ENCODE assay signal across 22 cellular contexts in genomic region chr4:9964884-9965283, GRCh38. TPM values are rescaled to one million over a fixed set of nuclear protein-coding genes. Genes with fewer than 3 reads are reported as not detected.
DNase-seq lines count a peak whose midpoint lies in the region; ATAC-seq, FAIRE-seq and TF ChIP-seq lines count a peak whose summit lies in the region.
"Had no signal": no experiment of that assay in that cellular context is flagged by ENCODE, and none has a peak within 500 bp of the region (broad histone marks: within the 10 kb centered on the region; RNA-seq: fewer than 3 reads in every experiment).

No MANE protein-coding gene starts in this region.

- TF ChIP-seq EP300 in GM12878 (IDR thresholded peaks at IDR 0.05; ENCODE audit: borderline replicate concordance in 1 of 2, control insufficient read depth in 1 of 2, low read depth in 2 of 2, low read length in 2 of 2) (no peak), esophagus muscularis mucosa (IDR thresholded peaks at IDR 0.05) (no peak), upper lobe of left lung (IDR thresholded peaks at IDR 0.05) (no peak)

- POLR2A ChIA-PET in MCF 10A (lab: Yijun Ruan, JAX) (no interaction called here), GM12878 (lab: Charles Lee) (interaction anchor here (0.6 to 1.6 kb wide), 4 partner anchors 25 to 42 kb away, joined by 3 to 4 read pairs (median 3); no protein-coding TSS in a partner anchor)

- H3K4me2 ChIP-seq in mammary epithelial cell (ENCODE audit: insufficient read depth, low read depth, low read length) (no peak overlapping the region), GM12878 (ENCODE audit: control insufficient read depth, insufficient read depth) (no peak overlapping the region)
- H3K4me2 ChIP-seq: A549 had no signal

- H3K27ac Mint-ChIP-seq in MCF 10A (ENCODE audit: low read depth, unreplicated experiment): no peak overlapping the region
- H3K27ac Mint-ChIP-seq: CD4-positive, alpha-beta T cell; T-helper 17 cell had no signal

- no peak for FAIRE-seq in GM12878 (lab: Jason Lieb, UNC)
- FAIRE-seq: A549 had no signal

- intact Hi-C loops in MCF 10A (cut with micrococcal nuclease) (no loop called here), mammary epithelial cell (cut with micrococcal nuclease) (no loop called here), GM12878 (cut with micrococcal nuclease; ENCODE audit: unreplicated experiment) (no loop called here), esophagus muscularis mucosa (cut with DNase I) (no loop called here)

- CTCF ChIA-PET in MCF 10A (lab: Yijun Ruan, JAX) (interaction anchor here (0.8 to 1.0 kb wide), 2 partner anchors 15 to 26 kb away, joined by 3 read pairs; no protein-coding TSS in a partner anchor), mammary epithelial cell (lab: Charles Lee; ENCODE audit: low non-redundant PET) (no interaction called here), GM12878 (lab: Yijun Ruan, JAX) (interaction anchor here (1.0 to 1.4 kb wide), 4 partner anchors 11 to 50 kb away, joined by 3 to 4 read pairs (median 3); no protein-coding TSS in a partner anchor)

- H3K36me3 Mint-ChIP-seq in MCF 10A (ENCODE audit: insufficient read depth, unreplicated experiment): peaks cover 7% of the 10 kb centered on the region

- ATAC-seq in GM12878 (peak; percentile 61), upper lobe of left lung (ENCODE audit: low FRiP score in 2 of 2) (no peak), HG02571 (IDR thresholded peaks at IDR 0.05; ENCODE audit: unreplicated experiment) (no peak), left lobe of liver (no peak)
- ATAC-seq: A549, T-helper 17 cell had no signal

- DNase-seq in MCF 10A (ENCODE audit: unreplicated experiment) (peak; percentile 77), mammary epithelial cell (no peak), GM12878 (ENCODE audit: low read depth, low spot score) (no peak), esophagus muscularis mucosa (ENCODE audit: extremely low spot score) (peak; percentile 60), upper lobe of left lung (peak; percentile 26 to 38), left lobe of liver (ENCODE audit: low spot score) (no peak), KBM-7 (no peak)
- DNase-seq: CD4-positive, alpha-beta T cell; DMS153; GF-D8; IMR-90; NCI-H1436; NCI-H1930; NCI-H2171 treated with DMSO at 0.1 percent for 48 hours; NCI-H774; T-helper 17 cell had no signal

- peaks cover 54% of the 10 kb centered on the region for H3K79me2 ChIP-seq in mammary epithelial cell (ENCODE audit: insufficient read depth, low read length)
- no peaks in the 10 kb centered on the region for H3K79me2 ChIP-seq in GM12878 (ENCODE audit: control insufficient read depth, insufficient read depth, low read length)

- H4K20me1 ChIP-seq in mammary epithelial cell (ENCODE audit: insufficient read depth, low read length): no peaks in the 10 kb centered on the region
- H4K20me1 ChIP-seq in GM12878 (ENCODE audit: control insufficient read depth, insufficient read depth): no peaks in the 10 kb centered on the region

- TF ChIP-seq CTCF in MCF 10A (IDR thresholded peaks at IDR 0.05; ENCODE audit: unreplicated experiment) (no peak), mammary epithelial cell (conservative IDR thresholded peaks at IDR 0.05 in 1 of 2, IDR thresholded peaks at IDR 0.05 in 1 of 2; ENCODE audit: extremely low read depth in 1 of 2, insufficient read depth in 1 of 2, low read depth in 1 of 2, low read length in 2 of 2) (no peak), GM12878 (IDR thresholded peaks at IDR 0.05 in 2 of 3, conservative IDR thresholded peaks at IDR 0.05 in 1 of 3; ENCODE audit: control insufficient read depth in 2 of 3, extremely low read depth in 1 of 3, insufficient read depth in 1 of 3, low read depth in 3 of 3, low read length in 3 of 3) (no peak), esophagus muscularis mucosa (IDR thresholded peaks at IDR 0.05) (no peak), upper lobe of left lung (IDR thresholded peaks at IDR 0.05) (no peak)

- peaks cover 14% of the 10 kb centered on the region for H3K9me3 Mint-ChIP-seq in MCF 10A (ENCODE audit: unreplicated experiment)
- H3K9me3 Mint-ChIP-seq: CD4-positive, alpha-beta T cell had no signal

- peaks cover 3% of the 10 kb centered on the region for H3K9me3 ChIP-seq in mammary epithelial cell (replicated peaks; ENCODE audit: insufficient read depth, low read length)
- H3K9me3 ChIP-seq in GM12878 (replicated peaks; ENCODE audit: control insufficient read depth, insufficient read depth, low read length): peaks cover 1% of the 10 kb centered on the region; the same call in 2 of the 3 replicates
- H3K9me3 ChIP-seq in esophagus muscularis mucosa: no peaks in the 10 kb centered on the region
- no peaks in the 10 kb centered on the region for H3K9me3 ChIP-seq in upper lobe of left lung
- H3K9me3 ChIP-seq: A549, SJSA1 had no signal

- TF ChIP-seq RAD21 in GM12878 (IDR thresholded peaks at IDR 0.05; ENCODE audit: insufficient read depth, low read depth, low read length): no peak

- H3K4me3 ChIP-seq in mammary epithelial cell (replicated peaks in 1 of 3; ENCODE audit: insufficient read depth in 1 of 3, low read depth in 2 of 3, low read length in 3 of 3): no peak overlapping the region
- no peak overlapping the region for H3K4me3 ChIP-seq in GM12878
- no peak overlapping the region for H3K4me3 ChIP-seq in esophagus muscularis mucosa
- no peak overlapping the region for H3K4me3 ChIP-seq in upper lobe of left lung
- H3K4me3 ChIP-seq: A549, SJSA1 had no signal

- WGBS in mammary epithelial cell (ENCODE audit: low coverage, missing lambda C conversion rate): 90% methylated on average over 7 of the region's 7 CpGs
- WGBS in GM12878 (ENCODE audit: insufficient coverage, insufficient replicate concordance, low lambda C conversion rate, missing lambda C conversion rate): 91% methylated on average over 7 of the region's 7 CpGs
- WGBS in esophagus muscularis mucosa: 72% methylated on average over 7 of the region's 7 CpGs
- WGBS in upper lobe of left lung, 2 donors: 56 to 58% methylated on average over 7 of the region's 7 CpGs

- H3K4me1 ChIP-seq in mammary epithelial cell (ENCODE audit: insufficient read depth, low read length): no peaks in the 10 kb centered on the region
- H3K4me1 ChIP-seq in GM12878 (ENCODE audit: control insufficient read depth, insufficient read depth, low read length): peaks cover 4% of the 10 kb centered on the region
- H3K4me1 ChIP-seq in esophagus muscularis mucosa: no peaks in the 10 kb centered on the region
- peaks cover 0 to 3% (median 0%) of the 10 kb centered on the region in 4 donors for H3K4me1 ChIP-seq in upper lobe of left lung
- H3K4me1 ChIP-seq: A549, SJSA1 had no signal

- H3K9ac ChIP-seq in mammary epithelial cell (ENCODE audit: insufficient read depth, low read length): no peak overlapping the region
- no peak overlapping the region for H3K9ac ChIP-seq in GM12878 (ENCODE audit: control insufficient read depth, insufficient read depth, low read length)

- H3K4me3 Mint-ChIP-seq in MCF 10A (ENCODE audit: unreplicated experiment): no peak overlapping the region
- H3K4me3 Mint-ChIP-seq: CD4-positive, alpha-beta T cell; T-helper 17 cell had no signal

- H3K4me1 Mint-ChIP-seq in MCF 10A (ENCODE audit: insufficient read depth, unreplicated experiment): no peaks in the 10 kb centered on the region
- H3K4me1 Mint-ChIP-seq: T-helper 17 cell had no signal

- TF ChIP-seq POLR2A in GM12878 (IDR thresholded peaks at IDR 0.05; ENCODE audit: low read depth, low read length) (no peak), esophagus muscularis mucosa (IDR thresholded peaks at IDR 0.05; ENCODE audit: low read depth) (no peak), upper lobe of left lung (IDR thresholded peaks at IDR 0.05) (no peak)

- H3K36me3 ChIP-seq in mammary epithelial cell (ENCODE audit: insufficient read depth, low read length) (peaks cover 13% of the 10 kb centered on the region), GM12878 (ENCODE audit: control insufficient read depth in 2 of 2, insufficient read depth in 2 of 2, low read length in 1 of 2) (no peaks in the 10 kb centered on the region), esophagus muscularis mucosa (no peaks in the 10 kb centered on the region), upper lobe of left lung (no peaks in the 10 kb centered on the region)
- H3K36me3 ChIP-seq: SJSA1 had no signal

- RAD21 ChIA-PET in GM12878 (lab: Charles Lee; ENCODE audit: unreplicated experiment): interaction anchor here (0.8 to 5.5 kb wide), 7 partner anchors 12 to 52 kb away, joined by 4 to 50 read pairs (median 5); no protein-coding TSS in a partner anchor

- H3K27me3 ChIP-seq in mammary epithelial cell (ENCODE audit: insufficient read depth, low read length): no peaks in the 10 kb centered on the region
- H3K27me3 ChIP-seq in GM12878 (replicated peaks in 1 of 2; ENCODE audit: control insufficient read depth in 2 of 2, insufficient read depth in 2 of 2, low read length in 1 of 2): no peaks in the 10 kb centered on the region
- H3K27me3 ChIP-seq in esophagus muscularis mucosa: no peaks in the 10 kb centered on the region
- no peaks in the 10 kb centered on the region for H3K27me3 ChIP-seq in upper lobe of left lung
- H3K27me3 ChIP-seq: SJSA1 had no signal

- H2AFZ ChIP-seq in mammary epithelial cell (ENCODE audit: low read depth, low read length) (no peak overlapping the region), GM12878 (ENCODE audit: control insufficient read depth, low read depth, low read length) (no peak overlapping the region)

- SMC1A ChIA-PET in GM12878 (lab: Charles Lee; ENCODE audit: uncharacterized antibody, unreplicated experiment): interaction anchor here (1.1 to 6.1 kb wide), 5 partner anchors 12 to 50 kb away, joined by 3 to 42 read pairs (median 17); no protein-coding TSS in a partner anchor

- H3K27ac ChIP-seq in mammary epithelial cell (ENCODE audit: insufficient read depth, low read depth, low read length): no peak overlapping the region
- no peak overlapping the region for H3K27ac ChIP-seq in GM12878 (ENCODE audit: control insufficient read depth, insufficient read depth)
- no peak overlapping the region for H3K27ac ChIP-seq in esophagus muscularis mucosa (replicated peaks in 1 of 4)
- H3K27ac ChIP-seq in upper lobe of left lung: no peak overlapping the region
- H3K27ac ChIP-seq: A549, HL-60, SJSA1 had no signal

- BruUV-seq in MCF 10A (replicated peaks; lab: Mats Ljungman, UMichigan): no TSS peak
- BruUV-seq in mammary epithelial cell (replicated peaks; lab: Mats Ljungman, UMichigan): no TSS peak
- BruUV-seq in GM12878 (replicated peaks; lab: Mats Ljungman, UMichigan): no TSS peak

- dilution Hi-C loops in mammary epithelial cell (cut with HindIII; ENCODE audit: low sequenced_read_pairs): no loop called here

- in situ Hi-C loops in mammary epithelial cell (cut with MboI; ENCODE audit: low sequenced_read_pairs in 2 of 2): no loop called here
- in situ Hi-C loops in GM12878 (cut with MboI): no loop called here
- in situ Hi-C loops in KBM-7 (cut with MboI; ENCODE audit: low pct_unique_long_range_greater_than_20kb, low sequenced_read_pairs): no loop called here

- H3K27me3 Mint-ChIP-seq in MCF 10A (ENCODE audit: insufficient read depth, unreplicated experiment): no peaks in the 10 kb centered on the region
- H3K27me3 Mint-ChIP-seq: CD4-positive, alpha-beta T cell had no signal

RNA-seq across cellular contexts. Expression of gene SLC2A9, which starts 56.4 kb away (rescaled TPM):
- 22.5 and 33.3 TPM in 2 replicates for total RNA-seq in MCF 10A (2022)
- total RNA-seq in mammary epithelial cell: 100 to 1,000 TPM in 1 of 2 donors, 10 to 100 TPM in 1; 93.2 to 163 TPM
- 65.5 TPM for polyA plus RNA-seq in mammary epithelial cell
- polyA minus RNA-seq in mammary epithelial cell: 83.8 TPM
- total RNA-seq in GM12878 (2013; cell fraction: nucleolus; rRNA removed): 1.5 and 1.8 TPM in 2 replicates
- 0.28 and 0.54 TPM in 2 replicates for total RNA-seq in GM12878 (2014; rRNA removed)
- 0.37 and 0.85 TPM in 2 replicates for total RNA-seq in GM12878 (2014; rRNA removed; fragmentation: Illumina TruSeq; extraction: Trizol)
- total RNA-seq in GM12878 (2021): 0.43 and 1.2 TPM in 2 replicates
- polyA plus RNA-seq in GM12878 (2011; ENCODE audit: low read depth): not detected
- polyA plus RNA-seq in GM12878 (2011; rRNA removed): 1.4 and 1.5 TPM in 2 replicates
- polyA plus RNA-seq in GM12878 (2011; cell fraction: cytosol; rRNA removed): 1.5 and 1.8 TPM in 2 replicates
- 3.8 and 4.2 TPM in 2 replicates for polyA plus RNA-seq in GM12878 (2011; cell fraction: nucleus; rRNA removed)
- 0.18 and 0.42 TPM in 2 replicates for polyA plus RNA-seq in GM12878 (2012)
- 0.24 and 0.35 TPM in 2 replicates for polyA plus RNA-seq in GM12878 (2014; fragmentation: Illumina TruSeq; extraction: Trizol)
- polyA plus RNA-seq in GM12878 (2014; fragmentation: Nextera tagmentation; extraction: Ambion mirVana): 1 to 10 TPM; 1.2 to 1.3 TPM
- 0.46 and 0.74 TPM in 2 replicates for polyA plus RNA-seq in GM12878 (2014; rRNA removed)
- 1 to 10 TPM; 2.7 to 2.8 TPM for polyA plus RNA-seq in GM12878 (2016; fragmentation: Nextera tagmentation; extraction: Ambion mirVana)
- 2.0 and 3.6 TPM in 2 replicates for polyA minus RNA-seq in GM12878 (2011; rRNA and poly(A)+ RNA removed)
- polyA minus RNA-seq in GM12878 (2011; cell fraction: cytosol; rRNA and poly(A)+ RNA removed): not detected in 2 replicates
- polyA minus RNA-seq in GM12878 (2011; cell fraction: nucleus; rRNA and poly(A)+ RNA removed): 6.3 and 9.8 TPM in 2 replicates
- 10 to 100 TPM in 1 of 4 donors, 1 to 10 TPM in 3; 5.6 to 10.5 (median 6.5) TPM for total RNA-seq in esophagus muscularis mucosa
- 10 to 100 TPM in 3 of 6 donors, 1 to 10 TPM in 3; 5.4 to 25.1 (median 13.0) TPM for total RNA-seq in upper lobe of left lung
- 21.7 TPM for total RNA-seq in left lobe of liver
- total RNA-seq: H4, NCI-H460, SJSA1 had no signal

Comparison
In these comparisons a context has a peak if more than half of its experiments do, and no peak if none do; other contexts are left out.
1. DNase-seq: peak in MCF 10A (single experiment), esophagus muscularis mucosa (single experiment) and upper lobe of left lung (2 of 2); none in mammary epithelial cell (single experiment), GM12878 (single experiment), left lobe of liver (single experiment) and KBM-7 (single experiment).